Comparison of ENCODE assay signal across 10 cellular contexts in the genomic region with DNA sequence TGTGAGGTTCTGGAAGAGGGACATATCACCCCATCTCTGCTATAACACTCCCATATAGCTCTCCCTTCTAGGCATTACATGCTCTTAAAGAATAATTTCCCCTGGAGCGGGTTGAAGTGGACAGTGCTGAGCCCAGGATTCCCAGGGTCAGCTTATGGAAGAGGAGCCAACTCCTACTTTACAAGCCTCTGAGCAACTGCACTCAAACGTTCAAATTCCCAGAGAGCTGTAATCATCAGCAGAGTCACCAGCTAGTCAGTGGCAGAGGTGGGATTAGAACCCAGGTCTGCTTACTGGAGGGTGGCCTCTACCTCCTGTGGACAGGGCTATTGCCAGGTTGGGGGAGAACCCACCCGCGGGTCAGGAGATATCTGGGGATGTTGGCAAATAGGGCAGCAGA. TPM values are rescaled to one million over a fixed set of nuclear protein-coding genes. Genes with fewer than 3 reads are reported as not detected.
A peak's percentile ranks its signal among the peaks of the same experiment; 100 is the strongest.
DNase-seq lines count a peak whose midpoint lies in the region; ATAC-seq and TF ChIP-seq lines count a peak whose summit lies in the region.
"Had no signal": no experiment of that assay in that cellular context is flagged by ENCODE, and none has a peak within 500 bp of the region (broad histone marks: within the 10 kb centered on the region; RNA-seq: fewer than 3 reads in every experiment).

No MANE protein-coding gene starts in this region.

- H3K4me1 ChIP-seq in SK-N-SH (ENCODE audit: control insufficient read depth in 1 of 2, insufficient read depth in 2 of 2, low read depth in 1 of 2, low read length in 1 of 2): peaks cover 5 to 30% of the 10 kb centered on the region in 2 experiments; a peak in 2 of 4 replicates
- H3K4me1 ChIP-seq in adrenal gland (replicated peaks in 1 of 2): peaks cover 18 to 42% of the 10 kb centered on the region in 2 donors
- H3K4me1 ChIP-seq in lower lobe of right lung: peaks cover 53% of the 10 kb centered on the region

- POLR2A ChIA-PET in SK-N-SH (lab: Yijun Ruan, JAX): interaction anchor here (2.8 kb wide), 1 partner anchor 17 kb away, joined by 7 read pairs; no protein-coding TSS in a partner anchor

- H3K9me3 ChIP-seq in SK-N-SH (no peaks in the 10 kb centered on the region), adrenal gland (replicated peaks in 1 of 3) (no peaks in the 10 kb centered on the region), lower lobe of right lung (no peaks in the 10 kb centered on the region)

- peaks cover 4% of the 10 kb centered on the region for H3F3A ChIP-seq in SK-N-SH (replicated peaks; ENCODE audit: insufficient read depth)

- TF ChIP-seq EP300 in SK-N-SH (IDR thresholded peaks at IDR 0.05; ENCODE audit: borderline replicate concordance in 1 of 2, low read depth in 1 of 2, low read length in 1 of 2): no peak

- no peak overlapping the region for H3K9ac ChIP-seq in SK-N-SH

- ATAC-seq in SK-N-SH treated with all-trans-retinoic acid at 6 μM for 48 hours (no peak), lower lobe of right lung (no peak), GM19395 (IDR thresholded peaks at IDR 0.05; ENCODE audit: unreplicated experiment) (no peak)

- TF ChIP-seq POLR2A in adrenal gland (IDR thresholded peaks at IDR 0.05): no peak

- peak overlapping the region; percentile 96; the same call in 1 of the 2 replicates for H3K4me2 ChIP-seq in SK-N-SH

- H4K20me1 ChIP-seq in SK-N-SH (ENCODE audit: insufficient read depth): 0 out of 2 replicates have a peak, but pooled peaks cover 3% of the 10 kb centered on the region

- H3K27me3 ChIP-seq in SK-N-SH (ENCODE audit: insufficient read depth): no peaks in the 10 kb centered on the region
- no peaks in the 10 kb centered on the region for H3K27me3 ChIP-seq in adrenal gland
- H3K27me3 ChIP-seq in lower lobe of right lung (ENCODE audit: low read depth): peaks cover 13% of the 10 kb centered on the region

- TF ChIP-seq RAD21 in SK-N-SH (IDR thresholded peaks at IDR 0.05; ENCODE audit: low read length): no peak

- no peak for TF ChIP-seq CTCF in SK-N-SH (IDR thresholded peaks at IDR 0.05)
- no peak for TF ChIP-seq CTCF in adrenal gland (IDR thresholded peaks at IDR 0.05)
- no peak for TF ChIP-seq CTCF in lower lobe of right lung (IDR thresholded peaks at IDR 0.05)

- peaks cover 13% of the 10 kb centered on the region; the same call in 1 of the 2 replicates for H3K79me2 ChIP-seq in SK-N-SH (ENCODE audit: insufficient read depth)

- H3K9me2 ChIP-seq in SK-N-SH: no peaks in the 10 kb centered on the region

- H3K36me3 ChIP-seq in SK-N-SH (replicated peaks in 1 of 2; ENCODE audit: control insufficient read depth in 1 of 2, insufficient read depth in 2 of 2, low read length in 1 of 2) (no peaks in the 10 kb centered on the region), adrenal gland (replicated peaks in 1 of 2) (no peaks in the 10 kb centered on the region), lower lobe of right lung (peaks cover 9% of the 10 kb centered on the region)

- CTCF ChIA-PET in SK-N-SH (lab: Yijun Ruan, JAX): interaction anchor here (0.7 to 6.7 kb wide), 10 partner anchors 13 to 163 kb away, joined by 3 to 71 read pairs (median 4); no protein-coding TSS in a partner anchor

- no peak for DNase-seq in SK-N-SH
- peak in 1 of 7 donors; percentile 38 for DNase-seq in adrenal gland
- no peak for DNase-seq in lower lobe of right lung
- no peak for DNase-seq in LoVo (ENCODE audit: low spot score)
- no peak for DNase-seq in NCI-H2171 treated with DMSO at 0.1 percent for 48 hours (lab: John Stamatoyannopoulos, UW)
- DNase-seq: cortex of kidney, NCI-H146 had no signal

- no peak overlapping the region for H2AFZ ChIP-seq in SK-N-SH (ENCODE audit: low read depth)

- H3K4me3 ChIP-seq in SK-N-SH (ENCODE audit: low read depth in 2 of 2, low read length in 1 of 2) (peak overlapping the region; percentile 89 to 91; a peak in 2 of 4 replicates), adrenal gland (peak overlapping the region in 2 of 4 donors; percentile 32 to 91), lower lobe of right lung (peak overlapping the region; percentile 85)

- H3K27ac ChIP-seq in SK-N-SH (ENCODE audit: low read depth in 2 of 2, low read length in 1 of 2) (no peak overlapping the region), adrenal gland (peak overlapping the region in 4 of 5 donors; percentile 73 to 89 (median 82)), lower lobe of right lung (peak overlapping the region; percentile 89), temporal lobe (ENCODE audit: low read depth, low read length) (peak overlapping the region; percentile 84)

- intact Hi-C loops in adrenal gland (cut with DNase I) (no loop called here), lower lobe of right lung (cut with DNase I) (no loop called here)

- WGBS in SK-N-SH (ENCODE audit: low lambda C conversion rate): 100% methylated on average over 1 of the region's 4 CpGs
- WGBS in adrenal gland, 4 donors: 9 to 28% (median 17%) methylated on average over 4 of the region's 4 CpGs

TF ChIP-seq in SK-N-SH, 30 proteins besides CTCF, POLR2A, EP300 and RAD21 (continues in another document):
- TF ChIP-seq, protein P1, sequence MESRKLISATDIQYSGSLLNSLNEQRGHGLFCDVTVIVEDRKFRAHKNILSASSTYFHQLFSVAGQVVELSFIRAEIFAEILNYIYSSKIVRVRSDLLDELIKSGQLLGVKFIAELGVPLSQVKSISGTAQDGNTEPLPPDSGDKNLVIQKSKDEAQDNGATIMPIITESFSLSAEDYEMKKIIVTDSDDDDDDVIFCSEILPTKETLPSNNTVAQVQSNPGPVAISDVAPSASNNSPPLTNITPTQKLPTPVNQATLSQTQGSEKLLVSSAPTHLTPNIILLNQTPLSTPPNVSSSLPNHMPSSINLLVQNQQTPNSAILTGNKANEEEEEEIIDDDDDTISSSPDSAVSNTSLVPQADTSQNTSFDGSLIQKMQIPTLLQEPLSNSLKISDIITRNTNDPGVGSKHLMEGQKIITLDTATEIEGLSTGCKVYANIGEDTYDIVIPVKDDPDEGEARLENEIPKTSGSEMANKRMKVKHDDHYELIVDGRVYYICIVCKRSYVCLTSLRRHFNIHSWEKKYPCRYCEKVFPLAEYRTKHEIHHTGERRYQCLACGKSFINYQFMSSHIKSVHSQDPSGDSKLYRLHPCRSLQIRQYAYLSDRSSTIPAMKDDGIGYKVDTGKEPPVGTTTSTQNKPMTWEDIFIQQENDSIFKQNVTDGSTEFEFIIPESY (IDR thresholded peaks at IDR 0.05; ENCODE audit: borderline replicate concordance, low read depth): no peak
- TF ChIP-seq JUND (IDR thresholded peaks at IDR 0.05) (no peak), RFX5 (IDR thresholded peaks at IDR 0.05; ENCODE audit: low read length) (no peak), FOXM1 (IDR thresholded peaks at IDR 0.05; ENCODE audit: low read depth) (no peak), TAF1 (IDR thresholded peaks at IDR 0.05; ENCODE audit: borderline replicate concordance, low read depth, low read length) (no peak), GATA2 (CRISPR knock-in tag; IDR thresholded peaks at IDR 0.05) (no peak), MAX (IDR thresholded peaks at IDR 0.05; ENCODE audit: low read depth) (no peak)

TF ChIP-seq in SK-N-SH treated with all-trans-retinoic acid at 6 μM for 48 hours, 23 proteins besides CTCF, POLR2A, EP300 and RAD21:
- TF ChIP-seq CREB5 (CRISPR knock-in tag; IDR thresholded peaks at IDR 0.05; ENCODE audit: low read depth) (no peak), ESRRG (CRISPR knock-in tag; IDR thresholded peaks at IDR 0.05) (no peak), ARNTL (CRISPR knock-in tag; IDR thresholded peaks at IDR 0.05; ENCODE audit: borderline replicate concordance, low read depth) (no peak), BACH2 (CRISPR knock-in tag; IDR thresholded peaks at IDR 0.05; ENCODE audit: borderline replicate concordance) (no peak)

RNA-seq across cellular contexts. Expression of gene NEURL1B, which starts 1.4 kb away (rescaled TPM):
- polyA plus RNA-seq in SK-N-SH (2012; rRNA removed) (2.2 and 2.8 TPM in 2 replicates), adrenal gland (10 to 100 TPM in 2 of 3 donors, 1 to 10 TPM in 1; 9.8 to 17.9 (median 13.9) TPM)
- polyA plus RNA-seq in SK-N-SH (2012; cell fraction: cytosol; rRNA removed): 1.8 and 2.8 TPM in 2 replicates
- 6.2 and 7.7 TPM in 2 replicates for polyA plus RNA-seq in SK-N-SH (2012; cell fraction: nucleus; rRNA removed)
- total RNA-seq in adrenal gland (10 to 100 TPM; 26.2 to 99.9 (median 60.5) TPM), lower lobe of right lung (24.8 TPM), temporal lobe (18.2 TPM)

Comparison
In these comparisons a context has a peak if more than half of its experiments do, and no peak if none do; other contexts are left out.
1. H3K27ac ChIP-seq: peak in adrenal gland (4 of 5), lower lobe of right lung (single experiment) and temporal lobe (single experiment); none in SK-N-SH (0 of 2).